Comparison of ENCODE assay signal across 8 cellular contexts in the genomic region with DNA sequence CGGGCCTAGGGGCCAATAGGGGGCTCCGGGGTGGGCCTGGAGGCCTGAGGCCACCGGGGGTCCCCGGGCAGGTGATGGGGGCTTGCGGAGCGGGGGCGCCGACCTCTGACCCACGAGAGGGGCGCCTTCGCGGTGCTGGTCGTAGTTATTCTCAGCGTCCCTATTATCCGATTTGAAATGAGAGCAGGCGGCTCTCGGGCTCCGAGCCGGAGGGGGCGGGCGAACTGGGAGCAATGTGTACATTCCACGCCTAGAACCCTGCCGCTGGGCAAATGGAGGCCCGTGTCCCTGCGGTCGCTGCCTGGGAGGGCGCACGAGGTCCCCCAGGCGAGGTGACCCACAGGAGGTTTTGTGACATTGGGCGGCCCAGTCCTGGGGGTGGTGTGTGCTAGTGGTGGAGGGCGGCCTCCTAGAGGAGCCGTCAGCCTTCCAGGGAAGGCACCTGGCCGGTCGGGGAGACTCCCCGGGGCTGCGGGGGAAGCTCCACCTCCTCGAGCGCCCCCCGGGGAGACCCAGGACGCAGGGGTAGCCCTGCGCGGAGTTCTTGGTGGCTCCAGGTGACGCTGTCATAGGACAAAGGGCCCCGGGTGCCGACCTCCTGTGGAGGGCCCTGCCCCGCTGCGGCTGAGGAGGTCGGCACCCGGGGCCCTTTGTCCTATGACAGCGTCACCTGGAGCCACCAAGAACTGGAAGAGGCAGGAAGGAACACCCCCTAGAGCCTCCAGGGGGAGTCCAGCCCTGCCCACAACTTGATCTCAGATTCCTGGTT.
DNase-seq lines count a peak whose midpoint lies in the region; ATAC-seq and TF ChIP-seq lines count a peak whose summit lies in the region.

No MANE protein-coding gene starts in this region.

- no peaks in the 10 kb centered on the region for H3K4me1 ChIP-seq in Peyer's patch

- TF ChIP-seq CTCF in GM12872 (IDR thresholded peaks at IDR 0.05; ENCODE audit: insufficient read depth, low read depth, low read length) (0 out of 3 replicates have a peak, but pooled peaks have one; percentile 5), Peyer's patch (IDR thresholded peaks at IDR 0.05) (peak in 1 of 6 experiments; percentile 35), progenitor cell of endocrine pancreas (IDR thresholded peaks at IDR 0.05; ENCODE audit: unreplicated experiment) (peak; percentile 47)

- peak overlapping the region; percentile 93 to 98 (median 98) for H3K27ac ChIP-seq in Peyer's patch

- H3K4me3 Mint-ChIP-seq in activated naive CD4-positive, alpha-beta T cell treated with anti-CD3 and anti-CD28 coated beads, Interleukin-2, amount 10 ng/mL, durations not matched to agents 7 days and 5 days, result peak overlapping the region; percentile 85
- H3K4me3 Mint-ChIP-seq in progenitor cell of endocrine pancreas (ENCODE audit: low read depth), result peak overlapping the region; percentile 74

- peaks cover 4% of the 10 kb centered on the region for H3K36me3 Mint-ChIP-seq in activated naive CD4-positive, alpha-beta T cell treated with anti-CD3 and anti-CD28 coated beads, Interleukin-2, amount 10 ng/mL, durations not matched to agents 7 days and 5 days
- peaks cover 25% of the 10 kb centered on the region for H3K36me3 Mint-ChIP-seq in progenitor cell of endocrine pancreas (ENCODE audit: insufficient read depth)

- H3K4me1 Mint-ChIP-seq in activated naive CD4-positive, alpha-beta T cell treated with anti-CD3 and anti-CD28 coated beads, Interleukin-2, amount 10 ng/mL, durations not matched to agents 7 days and 5 days, result peaks cover 25% of the 10 kb centered on the region
- peaks cover 13% of the 10 kb centered on the region for H3K4me1 Mint-ChIP-seq in progenitor cell of endocrine pancreas (ENCODE audit: low read depth)

- no peaks in the 10 kb centered on the region for H3K9me3 Mint-ChIP-seq in activated naive CD4-positive, alpha-beta T cell treated with anti-CD3 and anti-CD28 coated beads, Interleukin-2, amount 10 ng/mL, durations not matched to agents 7 days and 5 days
- no peaks in the 10 kb centered on the region for H3K9me3 Mint-ChIP-seq in progenitor cell of endocrine pancreas (ENCODE audit: low read depth)

- peak; percentile 7 for ATAC-seq in HG03354 (IDR thresholded peaks at IDR 0.05; ENCODE audit: poor library complexity, severe bottlenecking, unreplicated experiment)

- H3K4me3 ChIP-seq in Peyer's patch, result peak overlapping the region; percentile 68 to 89 (median 85)

- peak in 1 of 2 donors; percentile 26 for TF ChIP-seq POLR2A in Peyer's patch (IDR thresholded peaks at IDR 0.05)

- no peaks in the 10 kb centered on the region for H3K9me3 ChIP-seq in Peyer's patch

- DNase-seq in Peyer's patch (peak; percentile 47 to 78 (median 67)), cardiac septum (ENCODE audit: low spot score) (peak; percentile 76), progenitor cell of endocrine pancreas (ENCODE audit: low spot score, unreplicated experiment) (peak; percentile 56), pons (ENCODE audit: low spot score) (no peak), NCI-H187 treated with DMSO at 0.1 percent for 48 hours (lab: John Stamatoyannopoulos, UW) (no peak)
- peak; percentile 51 for DNase-seq in activated naive CD4-positive, alpha-beta T cell treated with anti-CD3 and anti-CD28 coated beads, Interleukin-2, amount 10 ng/mL, durations not matched to agents 7 days and 5 days

- no peaks in the 10 kb centered on the region for H3K36me3 ChIP-seq in Peyer's patch

- CTCF ChIA-PET in activated naive CD4-positive, alpha-beta T cell treated with anti-CD3 and anti-CD28 coated beads, Interleukin-2, amount 10 ng/mL, durations not matched to agents 7 days and 5 days (lab: Charles Lee), result no interaction called here

- peak overlapping the region; percentile 67 for H3K27ac Mint-ChIP-seq in activated naive CD4-positive, alpha-beta T cell treated with anti-CD3 and anti-CD28 coated beads, Interleukin-2, amount 10 ng/mL, durations not matched to agents 7 days and 5 days
- H3K27ac Mint-ChIP-seq in progenitor cell of endocrine pancreas, result peak overlapping the region; percentile 98

- H3K27me3 Mint-ChIP-seq in activated naive CD4-positive, alpha-beta T cell treated with anti-CD3 and anti-CD28 coated beads, Interleukin-2, amount 10 ng/mL, durations not matched to agents 7 days and 5 days, result no peaks in the 10 kb centered on the region
- no peaks in the 10 kb centered on the region for H3K27me3 Mint-ChIP-seq in progenitor cell of endocrine pancreas

- intact Hi-C loops in cardiac septum (cut with DNase I), result no loop called here

- no peaks in the 10 kb centered on the region for H3K27me3 ChIP-seq in Peyer's patch

Comparison
In these comparisons a context has a peak if more than half of its experiments do, and no peak if none do; other contexts are left out.
1. DNase-seq: peak in Peyer's patch (3 of 3), activated naive CD4-positive, alpha-beta T cell treated with anti-CD3 and anti-CD28 coated beads, Interleukin-2, amount 10 ng/mL, durations not matched to agents 7 days and 5 days (single experiment), cardiac septum (single experiment) and progenitor cell of endocrine pancreas (single experiment); none in pons (single experiment) and NCI-H187 treated with DMSO at 0.1 percent for 48 hours (single experiment).